In genomic region chr5:95781101-95781583, GRCh38 we compare ENCODE assay signal across 8 cellular contexts. TPM values are rescaled to one million over a fixed set of nuclear protein-coding genes. Genes with fewer than 3 reads are reported as not detected.
A peak's percentile ranks its signal among the peaks of the same experiment; 100 is the strongest.
DNase-seq lines count a peak whose midpoint lies in the region; ATAC-seq, FAIRE-seq and TF ChIP-seq lines count a peak whose summit lies in the region.

No MANE protein-coding gene starts in this region.

- H3K9me3 Mint-ChIP-seq in CD14-positive monocyte, result no peaks in the 10 kb centered on the region
- H3K9me3 Mint-ChIP-seq in effector memory CD8-positive, alpha-beta T cell, result no peaks in the 10 kb centered on the region
- no peaks in the 10 kb centered on the region for H3K9me3 Mint-ChIP-seq in mesothelial cell of epicardium

- peak; percentile 93 for ATAC-seq in HG03378 (IDR thresholded peaks at IDR 0.05; ENCODE audit: unreplicated experiment)
- peak; percentile 98 for ATAC-seq in effector memory CD8-positive, alpha-beta T cell (replicated peaks)

- DNase-seq in CD14-positive monocyte (ENCODE audit: low spot score) (peak; percentile 72), GM19239 (ENCODE audit: insufficient read length, low spot score) (peak; percentile 46), NCI-H82 (lab: John Stamatoyannopoulos, UW) (peak; percentile 70), mesothelial cell of epicardium (ENCODE audit: low spot score in 2 of 2, unreplicated experiment in 2 of 2) (peak; percentile 31 to 66)
- DNase-seq in activated CD8-positive, alpha-beta memory T cell treated with anti-CD3 and anti-CD28 coated beads for 1 hour (ENCODE audit: extremely low read depth in 1 of 2, low read depth in 1 of 2), result peak; percentile 39 to 50
- peak; percentile 57 to 65 (median 58) for DNase-seq in effector memory CD8-positive, alpha-beta T cell
- peak; percentile 26 for DNase-seq in stimulated activated CD8-positive, alpha-beta memory T cell treated with anti-CD3 and anti-CD28 coated beads, Interleukin-15, amount 100 ng/mL, for 24 hours (ENCODE audit: low read depth)

- peak; percentile 96 for TF ChIP-seq CTCF in CD14-positive monocyte (IDR thresholded peaks at IDR 0.05)
- TF ChIP-seq CTCF in mesothelial cell of epicardium (IDR thresholded peaks at IDR 0.05; ENCODE audit: unreplicated experiment), result peak; percentile 75

- peaks cover 0 to 14% of the 10 kb centered on the region in 2 donors for H3K36me3 Mint-ChIP-seq in CD14-positive monocyte
- no peaks in the 10 kb centered on the region for H3K36me3 Mint-ChIP-seq in effector memory CD8-positive, alpha-beta T cell (ENCODE audit: insufficient read depth)
- peaks cover 35% of the 10 kb centered on the region for H3K36me3 Mint-ChIP-seq in mesothelial cell of epicardium

- H3K4me1 Mint-ChIP-seq in CD14-positive monocyte (peaks cover 30% of the 10 kb centered on the region), mesothelial cell of epicardium (peaks cover 27% of the 10 kb centered on the region)
- peaks cover 7 to 12% of the 10 kb centered on the region in 2 donors for H3K4me1 Mint-ChIP-seq in effector memory CD8-positive, alpha-beta T cell (ENCODE audit: low read depth in 2 of 2)

- intact Hi-C loops in CD14-positive monocyte (cut with micrococcal nuclease), result loop anchor here (2.0 to 5.0 kb wide), 3 partner anchors 36 to 66 kb away; no protein-coding TSS in a partner anchor

- peak; percentile 83 for FAIRE-seq in GM19239 (lab: Jason Lieb, UNC)

- H3K4me3 Mint-ChIP-seq in CD14-positive monocyte (peak overlapping the region; percentile 55 to 77), mesothelial cell of epicardium (no peak overlapping the region)
- peak overlapping the region; percentile 31 to 51 for H3K4me3 Mint-ChIP-seq in effector memory CD8-positive, alpha-beta T cell

- H3K27me3 Mint-ChIP-seq in CD14-positive monocyte (ENCODE audit: low read depth in 3 of 3), result no peaks in the 10 kb centered on the region
- H3K27me3 Mint-ChIP-seq in effector memory CD8-positive, alpha-beta T cell, result no peaks in the 10 kb centered on the region
- no peaks in the 10 kb centered on the region for H3K27me3 Mint-ChIP-seq in mesothelial cell of epicardium (ENCODE audit: low read depth)

- peak overlapping the region; percentile 22 to 88 (median 77) for H3K27ac Mint-ChIP-seq in CD14-positive monocyte
- H3K27ac Mint-ChIP-seq in effector memory CD8-positive, alpha-beta T cell, result no peak overlapping the region
- peak overlapping the region; percentile 97 for H3K27ac Mint-ChIP-seq in mesothelial cell of epicardium

RNA-seq across cellular contexts. Expression of gene GLRX, which starts 41.4 kb away (rescaled TPM):
- 100 to 1,000 TPM; 555 to 603 TPM for polyA plus RNA-seq in CD14-positive monocyte
- 14.8 to 19.8 TPM (median 17.9 TPM) in 3 replicates for total RNA-seq in mesothelial cell of epicardium

RNA-seq across cellular contexts. Expression of gene RHOBTB3, which starts 50.0 kb away (rescaled TPM):
- polyA plus RNA-seq in CD14-positive monocyte, result 1 to 10 TPM in 1 of 2 donors, under 1 TPM in 1; 0.41 to 1.5 TPM
- total RNA-seq in mesothelial cell of epicardium, result 146 to 154 TPM (median 153 TPM) in 3 replicates

Comparison
In these comparisons a context has a peak if more than half of its experiments do, and no peak if none do; other contexts are left out.
1. Peak in every context shown above with its lines: DNase-seq and ATAC-seq.
2. H3K27ac Mint-ChIP-seq: peak in CD14-positive monocyte (7 of 7) and mesothelial cell of epicardium (single experiment); none in effector memory CD8-positive, alpha-beta T cell (0 of 2).